Comparison of ENCODE assay signal across 2 cellular contexts in genomic region chr9:136476369-136477150, GRCh38.
TF ChIP-seq lines count a peak whose summit lies in the region.

No MANE protein-coding gene starts in this region.

TF ChIP-seq in HepG2, 621 proteins besides CTCF, POLR2A, EP300 and RAD21:
- TF ChIP-seq ZNF710 (CRISPR knock-in tag; IDR thresholded peaks at IDR 0.05; ENCODE audit: borderline replicate concordance): no peak
- peak; percentile 26; the same call in 1 of the 2 replicates for TF ChIP-seq POLR2G (IDR thresholded peaks at IDR 0.05; ENCODE audit: low read depth, low read length)
- peak; percentile 42; the same call in 1 of the 2 replicates for TF ChIP-seq RBFOX2 (IDR thresholded peaks at IDR 0.05; ENCODE audit: low read depth, low read length)
TF ChIP-seq in HepG2: peak in this region for 2.

TF ChIP-seq in K562, 482 proteins besides CTCF, POLR2A, EP300 and RAD21:
- TF ChIP-seq SFPQ (IDR thresholded peaks at IDR 0.05; ENCODE audit: low read depth, low read length): no peak
- no peak for TF ChIP-seq STAT5B (CRISPR knock-in tag; IDR thresholded peaks at IDR 0.05)
- TF ChIP-seq HCFC1 (IDR thresholded peaks at IDR 0.05; ENCODE audit: low read depth, low read length): no peak
- TF ChIP-seq EP400 (IDR thresholded peaks at IDR 0.05): no peak
- peak; percentile 60 for TF ChIP-seq RBFOX2 (IDR thresholded peaks at IDR 0.05; ENCODE audit: low read depth, low read length)
- TF ChIP-seq ZNF780A (CRISPR knock-in tag; IDR thresholded peaks at IDR 0.05): no peak
- TF ChIP-seq ZNF77 (CRISPR knock-in tag; IDR thresholded peaks at IDR 0.05): no peak
- TF ChIP-seq ZNF57 (CRISPR knock-in tag; IDR thresholded peaks at IDR 0.05): no peak
- TF ChIP-seq ZNF165 (CRISPR knock-in tag; IDR thresholded peaks at IDR 0.05; ENCODE audit: borderline replicate concordance): no peak
- TF ChIP-seq POLR2G (IDR thresholded peaks at IDR 0.05; ENCODE audit: low read depth, low read length): peak; percentile 20; the same call in 1 of the 2 replicates
- no peak for TF ChIP-seq RREB1 (CRISPR knock-in tag; IDR thresholded peaks at IDR 0.05)
- TF ChIP-seq TCF3 (CRISPR knock-in tag; IDR thresholded peaks at IDR 0.05): no peak
- no peak for TF ChIP-seq ZNF212 (CRISPR knock-in tag; IDR thresholded peaks at IDR 0.05)
- TF ChIP-seq KLF6 (CRISPR knock-in tag; IDR thresholded peaks at IDR 0.05; ENCODE audit: borderline replicate concordance): no peak
- no peak for TF ChIP-seq SMAD4 (CRISPR knock-in tag; conservative IDR thresholded peaks at IDR 0.05)
